ENCODE assay signal across 15 cellular contexts in the genomic region with DNA sequence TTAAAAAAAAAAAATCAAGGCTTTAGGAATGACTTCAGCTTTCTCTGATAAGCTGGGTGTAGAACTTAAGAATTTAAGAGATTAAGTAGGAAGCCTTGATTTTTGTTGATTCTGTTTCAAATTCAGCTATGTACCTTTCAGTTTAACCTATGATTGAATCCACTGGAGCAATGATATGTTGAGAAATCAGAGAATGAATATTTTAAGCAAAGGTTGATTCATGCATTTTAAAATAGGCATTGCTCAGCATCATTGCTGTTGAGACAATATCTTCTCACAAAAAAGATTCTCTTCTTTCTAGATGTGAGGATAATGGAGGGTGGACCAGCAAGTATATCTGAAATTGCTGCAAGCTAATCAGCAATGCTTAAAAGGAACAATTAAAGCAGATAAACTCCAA.
"Had no signal": no experiment of that assay in that cellular context is flagged by ENCODE, and none has a peak within 500 bp of the region (broad histone marks: within the 10 kb centered on the region; RNA-seq: fewer than 3 reads in every experiment).

No MANE protein-coding gene starts in this region.

- H3K36me3 ChIP-seq: adrenal gland, right lobe of liver had no signal

- FAIRE-seq: TTC549 had no signal

- H3K27me3 ChIP-seq: adrenal gland, body of pancreas, right lobe of liver, testis had no signal

- H3K27ac ChIP-seq: adrenal gland, body of pancreas, right lobe of liver, testis had no signal

- H3K9me3 ChIP-seq: adrenal gland, body of pancreas, right lobe of liver, testis had no signal

- H3K4me1 ChIP-seq: testis had no signal

- ATAC-seq: activated T-helper 17 cell treated with anti-CD3 and anti-CD28 coated beads, Interleukin-2, amount 50 U/mL, for 72 hours; body of pancreas; naive thymus-derived CD8-positive, alpha-beta T cell; right lobe of liver; stimulated activated naive CD8-positive, alpha-beta T cell treated with anti-CD3 and anti-CD28 coated beads, Interleukin-15, Interleukin-2, amounts not matched to agents 100 U/mL and 50 U/mL, for 24 hours had no signal

- H3K4me3 ChIP-seq: adrenal gland, body of pancreas, right lobe of liver, testis had no signal

- DNase-seq: activated CD4-positive, alpha-beta T cell treated with anti-CD3 and anti-CD28 coated beads, Interleukin-2, amount 50 U/mL, for 1 hour; activated naive CD4-positive, alpha-beta T cell treated with anti-CD3 and anti-CD28 coated beads for 36 hours; activated T-cell treated with anti-CD3 and anti-CD28 coated beads for 4 hours; adrenal gland; body of pancreas; dermis blood vessel endothelial cell; left cardiac atrium; naive thymus-derived CD8-positive, alpha-beta T cell; right lobe of liver; stimulated activated CD4-positive, alpha-beta T cell treated with anti-CD3 and anti-CD28 coated beads, Interleukin-2, amount 100 ng/mL, for 48 hours; stimulated activated naive CD8-positive, alpha-beta T cell treated with anti-CD3 and anti-CD28 coated beads, Interleukin-15, Interleukin-2, amounts not matched to agents 100 U/mL and 50 U/mL, for 24 hours; T-helper 2 cell; testis had no signal
